Comparison of ENCODE assay signal across 11 cellular contexts in genomic region chr10:44994752-44995530, GRCh38. TPM values are rescaled to one million over a fixed set of nuclear protein-coding genes. Genes with fewer than 3 reads are reported as not detected.
DNase-seq lines count a peak whose midpoint lies in the region; ATAC-seq, FAIRE-seq and TF ChIP-seq lines count a peak whose summit lies in the region.
"Had no signal": no experiment of that assay in that cellular context is flagged by ENCODE, and none has a peak within 500 bp of the region (broad histone marks: within the 10 kb centered on the region; RNA-seq: fewer than 3 reads in every experiment).

No MANE protein-coding gene starts in this region.

- peak overlapping the region in 1 of 2 donors; percentile 14 for H3K4me3 Mint-ChIP-seq in stimulated activated naive CD8-positive, alpha-beta T cell treated with anti-CD3 and anti-CD28 coated beads, Interleukin-15, amount 100 ng/mL, for 72 hours
- H3K4me3 Mint-ChIP-seq: activated T-cell treated with anti-CD3 and anti-CD28 coated beads, Interleukin-2, amount 50 U/mL, for 24 hours had no signal

- H3K27me3 Mint-ChIP-seq in stimulated activated naive CD8-positive, alpha-beta T cell treated with anti-CD3 and anti-CD28 coated beads, Interleukin-15, amount 100 ng/mL, for 72 hours, result peaks cover 14% of the 10 kb centered on the region
- H3K27me3 Mint-ChIP-seq: activated T-cell treated with anti-CD3 and anti-CD28 coated beads, Interleukin-2, amount 50 U/mL, for 24 hours had no signal

- H3K27ac Mint-ChIP-seq in stimulated activated naive CD8-positive, alpha-beta T cell treated with anti-CD3 and anti-CD28 coated beads, Interleukin-15, amount 100 ng/mL, for 72 hours, result peak overlapping the region; percentile 35 to 79
- H3K27ac Mint-ChIP-seq: activated T-cell treated with anti-CD3 and anti-CD28 coated beads, Interleukin-2, amount 50 U/mL, for 24 hours had no signal

- DNase-seq in stimulated activated naive CD8-positive, alpha-beta T cell treated with anti-CD3 and anti-CD28 coated beads, Interleukin-15, amount 100 ng/mL, for 72 hours, result peak in 1 of 2 donors; percentile 7
- no peak for DNase-seq in stimulated activated naive CD8-positive, alpha-beta T cell treated with anti-CD3 and anti-CD28 coated beads, Interleukin-15, Interleukin-2, amounts not matched to agents 100 U/mL and 50 U/mL, for 24 hours
- DNase-seq in left ventricle myocardium superior (peak; percentile 54), posterior vena cava (ENCODE audit: low spot score) (peak; percentile 74), GM12892 (ENCODE audit: insufficient read length) (no peak), NCI-H1436 treated with DMSO at 0.1 percent for 48 hours (lab: John Stamatoyannopoulos, UW) (no peak), T-helper 1 cell (no peak)
- DNase-seq: activated T-cell treated with anti-CD3 and anti-CD28 coated beads, Interleukin-2, amount 50 U/mL, for 24 hours; glutamatergic neuron; NCI-H1092 had no signal

- intact Hi-C loops in left ventricle myocardium superior (cut with micrococcal nuclease), result no loop called here
- intact Hi-C loops in posterior vena cava (cut with DNase I), result no loop called here

- FAIRE-seq in GM12892 (lab: Jason Lieb, UNC), result no peak

- peaks cover 32% of the 10 kb centered on the region for H3K4me1 Mint-ChIP-seq in stimulated activated naive CD8-positive, alpha-beta T cell treated with anti-CD3 and anti-CD28 coated beads, Interleukin-15, amount 100 ng/mL, for 72 hours

- TF ChIP-seq POLR2A in GM12892 (IDR thresholded peaks at IDR 0.05; ENCODE audit: low read depth, low read length), result no peak

- no peak for ATAC-seq in stimulated activated naive CD8-positive, alpha-beta T cell treated with anti-CD3 and anti-CD28 coated beads, Interleukin-15, amount 100 ng/mL, for 72 hours
- ATAC-seq in stimulated activated naive CD8-positive, alpha-beta T cell treated with anti-CD3 and anti-CD28 coated beads, Interleukin-15, Interleukin-2, amounts not matched to agents 100 U/mL and 50 U/mL, for 24 hours, result no peak
- ATAC-seq in left ventricle myocardium superior (no peak), HG02885 (IDR thresholded peaks at IDR 0.05; ENCODE audit: poor library complexity, unreplicated experiment) (no peak)

- H3K9me3 Mint-ChIP-seq in stimulated activated naive CD8-positive, alpha-beta T cell treated with anti-CD3 and anti-CD28 coated beads, Interleukin-15, amount 100 ng/mL, for 72 hours, result peaks cover 4 to 5% of the 10 kb centered on the region in 2 donors

RNA-seq across cellular contexts. Expression of gene ZNF22, which starts 5.8 kb away (rescaled TPM):
- total RNA-seq in left ventricle myocardium superior (12.6 TPM), posterior vena cava (10 to 100 TPM; 17.4 to 19.7 TPM)
- polyA plus RNA-seq in GM12892 (2012; ENCODE audit: missing spikeins), result 34.9 TPM

RNA-seq across cellular contexts. Expression of gene DEPP1, which starts 16.3 kb away (rescaled TPM):
- total RNA-seq in left ventricle myocardium superior (32.2 TPM), posterior vena cava (100 to 1,000 TPM in 1 of 2 donors, 10 to 100 TPM in 1; 58.8 to 105 TPM)
- 4.2 TPM for polyA plus RNA-seq in GM12892 (2012; ENCODE audit: missing spikeins)

RNA-seq across cellular contexts. Expression of gene RASSF4, which starts 35.3 kb away (rescaled TPM):
- total RNA-seq in left ventricle myocardium superior, result 93.5 TPM
- total RNA-seq in posterior vena cava, result 10 to 100 TPM; 15.5 to 37.9 TPM
- polyA plus RNA-seq in GM12892 (2012; ENCODE audit: missing spikeins), result 29.4 TPM

Comparison
In these comparisons a context has a peak if more than half of its experiments do, and no peak if none do; other contexts are left out.
1. DNase-seq: peak in left ventricle myocardium superior (single experiment) and posterior vena cava (single experiment); none in stimulated activated naive CD8-positive, alpha-beta T cell treated with anti-CD3 and anti-CD28 coated beads, Interleukin-15, Interleukin-2, amounts not matched to agents 100 U/mL and 50 U/mL, for 24 hours (single experiment), GM12892 (single experiment), NCI-H1436 treated with DMSO at 0.1 percent for 48 hours (single experiment) and T-helper 1 cell (0 of 5).